10 cellular contexts compared by ENCODE assay signal in the genomic region with DNA sequence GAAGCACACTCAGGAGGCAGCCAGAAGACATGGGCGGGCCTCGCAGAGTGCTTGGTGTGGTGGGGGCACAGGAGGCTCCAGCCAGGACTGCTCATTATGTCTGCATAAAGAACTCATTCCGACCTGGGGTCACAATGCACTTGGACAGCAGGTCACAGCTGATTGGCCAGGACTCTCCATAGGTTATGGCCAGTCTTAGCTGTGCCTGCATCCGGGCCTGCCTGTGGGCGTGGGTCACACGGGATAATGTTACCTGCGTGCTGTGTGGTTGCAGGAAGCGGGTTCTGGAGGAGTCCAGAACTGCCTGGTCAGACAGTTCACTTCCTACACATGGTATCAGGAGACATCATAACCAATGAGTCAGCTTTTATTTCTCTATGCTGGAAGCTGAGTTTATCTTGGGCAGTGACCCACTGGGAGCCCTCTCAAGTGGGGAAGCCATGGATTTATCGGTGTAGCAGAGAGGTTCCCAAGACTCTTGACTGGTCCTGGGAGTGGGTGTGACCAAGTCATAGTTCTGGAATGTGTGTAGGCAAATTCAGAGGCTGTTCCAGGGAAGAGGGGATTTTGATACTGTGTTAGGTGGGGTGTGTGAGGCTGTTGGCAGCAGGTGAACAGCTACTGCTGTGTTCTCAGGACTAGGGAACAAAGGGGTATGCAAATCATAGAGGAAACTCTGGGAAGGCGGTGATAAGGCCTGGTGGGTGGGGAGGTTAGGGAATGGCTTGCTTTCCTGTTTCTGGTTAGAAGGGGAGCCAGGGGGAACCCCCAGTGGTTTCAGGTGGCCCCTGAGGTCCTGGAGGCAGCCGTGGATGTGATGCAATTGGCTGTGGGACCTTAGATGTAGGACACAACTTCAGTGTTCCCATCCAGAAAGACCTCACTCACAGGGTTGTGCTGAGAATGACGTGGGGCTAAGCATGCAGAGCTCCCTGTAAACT. TPM values are rescaled to one million over a fixed set of nuclear protein-coding genes. Genes with fewer than 3 reads are reported as not detected.
A peak's percentile ranks its signal among the peaks of the same experiment; 100 is the strongest.
DNase-seq lines count a peak whose midpoint lies in the region; TF ChIP-seq lines count a peak whose summit lies in the region.
"Had no signal": no experiment of that assay in that cellular context is flagged by ENCODE, and none has a peak within 500 bp of the region (broad histone marks: within the 10 kb centered on the region; RNA-seq: fewer than 3 reads in every experiment).

No MANE protein-coding gene starts in this region.

- H3K4me3 ChIP-seq in breast epithelium (no peak overlapping the region), A673 (ENCODE audit: low read depth, low read length, poor library complexity, severe bottlenecking) (no peak overlapping the region)

- no TSS peak for BruUV-seq in MCF 10A (replicated peaks; lab: Mats Ljungman, UMichigan)
- no TSS peak for BruUV-seq in A673 (replicated peaks; lab: Mats Ljungman, UMichigan)

- no peak for TF ChIP-seq POLR2A in breast epithelium (IDR thresholded peaks at IDR 0.05)

- H3K27me3 Mint-ChIP-seq in MCF 10A (ENCODE audit: insufficient read depth, unreplicated experiment) = no peaks in the 10 kb centered on the region
- peaks cover 2% of the 10 kb centered on the region for H3K27me3 Mint-ChIP-seq in type B pancreatic cell
- H3K27me3 Mint-ChIP-seq: CD4-positive, CD25-positive, alpha-beta regulatory T cell had no signal

- H3K9me3 Mint-ChIP-seq in MCF 10A (ENCODE audit: unreplicated experiment) = no peaks in the 10 kb centered on the region
- H3K9me3 Mint-ChIP-seq in type B pancreatic cell = no peaks in the 10 kb centered on the region
- H3K9me3 Mint-ChIP-seq: CD4-positive, CD25-positive, alpha-beta regulatory T cell had no signal

- H3K4me1 ChIP-seq in breast epithelium (no peaks in the 10 kb centered on the region), A673 (ENCODE audit: insufficient read depth, low read length, poor library complexity, severe bottlenecking) (no peaks in the 10 kb centered on the region)

- no peaks in the 10 kb centered on the region for H3K27me3 ChIP-seq in breast epithelium
- H3K27me3 ChIP-seq in A673 (replicated peaks; ENCODE audit: insufficient read depth, low read depth, low read length, poor library complexity) = no peaks in the 10 kb centered on the region

- H3K27ac Mint-ChIP-seq in MCF 10A (ENCODE audit: low read depth, unreplicated experiment) (peak overlapping the region; percentile 90), type B pancreatic cell (peak overlapping the region; percentile 48)
- H3K27ac Mint-ChIP-seq: CD4-positive, CD25-positive, alpha-beta regulatory T cell had no signal

- DNase-seq in MCF 10A (ENCODE audit: unreplicated experiment) (peak; percentile 84), breast epithelium (ENCODE audit: low spot score in 2 of 2) (no peak), amniotic epithelial cell (ENCODE audit: low read depth) (peak; percentile 89), kidney tubule cell (ENCODE audit: low spot score) (peak; percentile 90), type B pancreatic cell (ENCODE audit: extremely low spot score, unreplicated experiment) (no peak), T-helper 1 cell (no peak), A673 (ENCODE audit: low spot score) (no peak)
- no peak for DNase-seq in stimulated activated CD4-positive, alpha-beta T cell treated with anti-CD3 and anti-CD28 coated beads, Interleukin-12 subunit alpha, Interleukin-12 subunit beta, amount 100 ng/mL, for 4 hours
- DNase-seq: CD4-positive, CD25-positive, alpha-beta regulatory T cell; hippocampal formation had no signal

- H3K36me3 Mint-ChIP-seq in MCF 10A (ENCODE audit: insufficient read depth, unreplicated experiment) (peaks cover 14% of the 10 kb centered on the region), type B pancreatic cell (no peaks in the 10 kb centered on the region)
- H3K36me3 Mint-ChIP-seq: CD4-positive, CD25-positive, alpha-beta regulatory T cell had no signal

- TF ChIP-seq CTCF in MCF 10A (IDR thresholded peaks at IDR 0.05; ENCODE audit: unreplicated experiment) (no peak), breast epithelium (IDR thresholded peaks at IDR 0.05) (no peak), type B pancreatic cell (conservative IDR thresholded peaks at IDR 0.05) (no peak), A673 (conservative IDR thresholded peaks at IDR 0.05; ENCODE audit: low read depth, low read length) (no peak)

- H3K4me1 Mint-ChIP-seq in MCF 10A (ENCODE audit: insufficient read depth, unreplicated experiment) (peaks cover 50% of the 10 kb centered on the region), type B pancreatic cell (ENCODE audit: unreplicated experiment) (peaks cover 18% of the 10 kb centered on the region)
- H3K4me1 Mint-ChIP-seq: CD4-positive, CD25-positive, alpha-beta regulatory T cell had no signal

- peak overlapping the region in 1 of 2 donors; percentile 46 for H3K27ac ChIP-seq in breast epithelium
- H3K27ac ChIP-seq in A673 (ENCODE audit: low read depth, low read length, poor library complexity, severe bottlenecking) = no peak overlapping the region

- POLR2A ChIA-PET in MCF 10A (lab: Yijun Ruan, JAX) (interaction anchor here (0.7 to 5.9 kb wide), 29 partner anchors 10 to 389 kb away, joined by 3 to 53 read pairs (median 8); partner anchors contain the start of genes ARHGEF37, CSNK1A1, HMGXB3 and PPARGC1B), A673 (lab: Charles Lee; ENCODE audit: low non-redundant PET) (no interaction called here)

- intact Hi-C loops in MCF 10A (cut with micrococcal nuclease) (loop anchor here (10.0 kb wide), 1 partner anchor 482 kb away; no protein-coding TSS in a partner anchor), breast epithelium (cut with DNase I; ENCODE audit: low total_unique reads) (loop anchor here (10.0 kb wide), 1 partner anchor 192 kb away; no protein-coding TSS in a partner anchor), A673 (cut with micrococcal nuclease; ENCODE audit: unreplicated experiment) (no loop called here)

- H3K36me3 ChIP-seq in breast epithelium = no peaks in the 10 kb centered on the region
- no peaks in the 10 kb centered on the region for H3K36me3 ChIP-seq in A673 (ENCODE audit: insufficient read depth, low read length, poor library complexity, severe bottlenecking)

- CTCF ChIA-PET in MCF 10A (lab: Yijun Ruan, JAX) (interaction anchor here (0.6 to 10.0 kb wide), 11 partner anchors 12 to 329 kb away, joined by 3 to 300 read pairs (median 4); no protein-coding TSS in a partner anchor), A673 (lab: Charles Lee) (interaction anchor here (0.6 kb wide), 1 partner anchor 24 kb away, joined by 4 read pairs; no protein-coding TSS in a partner anchor)

- H3K9me3 ChIP-seq in breast epithelium (no peaks in the 10 kb centered on the region), A673 (ENCODE audit: low read depth, low read length, poor library complexity, severe bottlenecking) (no peaks in the 10 kb centered on the region)

- H3K4me3 Mint-ChIP-seq in MCF 10A (ENCODE audit: unreplicated experiment) (peak overlapping the region; percentile 15), type B pancreatic cell (no peak overlapping the region)
- H3K4me3 Mint-ChIP-seq: CD4-positive, CD25-positive, alpha-beta regulatory T cell had no signal

RNA-seq across cellular contexts. Expression of gene ARHGEF37, which starts 51.3 kb away (rescaled TPM):
- 3.9 and 5.1 TPM in 2 replicates for total RNA-seq in MCF 10A (2022)
- total RNA-seq in breast epithelium = 10 to 100 TPM in 2 of 3 donors, 1 to 10 TPM in 1; 5.3 to 54.4 (median 29.2) TPM
- 7.1 and 16.8 TPM in 2 replicates for total RNA-seq in type B pancreatic cell (ENCODE audit: low replicate concordance)
- total RNA-seq in A673 (2021) = 0.64 and 1.7 TPM in 2 replicates

Comparison
In these comparisons a context has a peak if more than half of its experiments do, and no peak if none do; other contexts are left out.
1. DNase-seq: peak in MCF 10A (single experiment), amniotic epithelial cell (single experiment) and kidney tubule cell (single experiment); none in breast epithelium (0 of 2), type B pancreatic cell (single experiment), T-helper 1 cell (0 of 5), stimulated activated CD4-positive, alpha-beta T cell treated with anti-CD3 and anti-CD28 coated beads, Interleukin-12 subunit alpha, Interleukin-12 subunit beta, amount 100 ng/mL, for 4 hours (single experiment) and A673 (single experiment).